ENCODE assay signal across 8 cellular contexts in genomic region chr15:48358229-48358641, GRCh38. TPM values are rescaled to one million over a fixed set of nuclear protein-coding genes. Genes with fewer than 3 reads are reported as not detected.
DNase-seq lines count a peak whose midpoint lies in the region; ATAC-seq, FAIRE-seq and TF ChIP-seq lines count a peak whose summit lies in the region.

No MANE protein-coding gene starts in this region.

- H3K9me3 ChIP-seq in MM.1S (replicated peaks; ENCODE audit: insufficient read depth, low read length) (no peaks in the 10 kb centered on the region), GM12878 (replicated peaks; ENCODE audit: control insufficient read depth, insufficient read depth, low read length) (no peaks in the 10 kb centered on the region)
- H3K9me3 ChIP-seq in CD8-positive, alpha-beta memory T cell (ENCODE audit: low read length): no peaks in the 10 kb centered on the region

- CTCF ChIA-PET in GM12878 (lab: Yijun Ruan, JAX): interaction anchor here (0.7 to 10.2 kb wide), 48 partner anchors 11 to 1787 kb away, joined by 3 to 123 read pairs (median 4); partner anchors contain the start of genes CEP152, DUT, EID1 and FGF7
- CTCF ChIA-PET in CD8-positive, alpha-beta memory T cell (lab: Charles Lee): interaction anchor here (1.3 kb wide), 1 partner anchor 73 kb away, joined by 3 read pairs; no protein-coding TSS in a partner anchor

- in situ Hi-C loops in GM12878 (cut with MboI): loop anchor here (10.0 to 25.0 kb wide), 2 partner anchors 804 to 1787 kb away; partner anchors contain the start of genes COPS2 and GALK2

- no peak for TF ChIP-seq EP300 in GM12878 (IDR thresholded peaks at IDR 0.05; ENCODE audit: borderline replicate concordance in 1 of 2, control insufficient read depth in 1 of 2, low read depth in 2 of 2, low read length in 2 of 2)

- peaks cover 4 to 11% (median 9%) of the 10 kb centered on the region in 3 donors for H3K4me1 Mint-ChIP-seq in CD8-positive, alpha-beta memory T cell

- ATAC-seq in GM12878 (peak; percentile 70), left lobe of liver (peak; percentile 69), HG02588 (IDR thresholded peaks at IDR 0.05; ENCODE audit: unreplicated experiment) (no peak)

- H3K27me3 ChIP-seq in MM.1S (replicated peaks; ENCODE audit: insufficient read depth, low read length) (no peaks in the 10 kb centered on the region), GM12878 (replicated peaks in 1 of 2; ENCODE audit: control insufficient read depth in 2 of 2, insufficient read depth in 2 of 2, low read length in 1 of 2) (no peaks in the 10 kb centered on the region)
- no peaks in the 10 kb centered on the region for H3K27me3 ChIP-seq in CD8-positive, alpha-beta memory T cell (ENCODE audit: insufficient read depth, low read length, poor library complexity, severe bottlenecking)

- no peaks in the 10 kb centered on the region for H3K36me3 Mint-ChIP-seq in CD8-positive, alpha-beta memory T cell

- H3K79me2 ChIP-seq in MM.1S (ENCODE audit: low read length) (no peaks in the 10 kb centered on the region), GM12878 (ENCODE audit: control insufficient read depth, insufficient read depth, low read length) (no peaks in the 10 kb centered on the region)

- H4K20me1 ChIP-seq in MM.1S (ENCODE audit: insufficient read depth, low read length): no peaks in the 10 kb centered on the region
- H4K20me1 ChIP-seq in GM12878 (ENCODE audit: control insufficient read depth, insufficient read depth): no peaks in the 10 kb centered on the region

- peak; percentile 78 for TF ChIP-seq RAD21 in GM12878 (IDR thresholded peaks at IDR 0.05; ENCODE audit: insufficient read depth, low read depth, low read length)

- intact Hi-C loops in GM12878 (cut with micrococcal nuclease; ENCODE audit: unreplicated experiment): loop anchor here (1.0 to 10.0 kb wide), 5 partner anchors 283 to 1067 kb away; partner anchors contain the start of genes COPS2 and FGF7

- H3K27me3 Mint-ChIP-seq in CD8-positive, alpha-beta memory T cell: peaks cover under 1 to 1% of the 10 kb centered on the region in 2 donors

- POLR2A ChIA-PET in GM12878 (lab: Charles Lee): interaction anchor here (0.8 to 1.6 kb wide), 2 partner anchors 442 to 520 kb away, joined by 3 to 5 read pairs; partner anchors contain the start of gene EID1
- POLR2A ChIA-PET in CD8-positive, alpha-beta memory T cell (lab: Charles Lee): no interaction called here

- H3K27ac Mint-ChIP-seq in CD8-positive, alpha-beta memory T cell: no peak overlapping the region

- no TSS peak for BruUV-seq in GM12878 (replicated peaks; lab: Mats Ljungman, UMichigan)

- H3K4me3 Mint-ChIP-seq in CD8-positive, alpha-beta memory T cell: peak overlapping the region in 1 of 7 donors; percentile 21

- H3K4me3 ChIP-seq in MM.1S (ENCODE audit: low read length) (no peak overlapping the region), GM12878 (peak overlapping the region; percentile 22)
- no peak overlapping the region for H3K4me3 ChIP-seq in CD8-positive, alpha-beta memory T cell (ENCODE audit: low read length)

- FAIRE-seq in GM12878 (lab: Jason Lieb, UNC): peak; percentile 92

- peak overlapping the region; percentile 1; the same call in 1 of the 2 replicates for H3K9ac ChIP-seq in MM.1S (ENCODE audit: low read length)
- H3K9ac ChIP-seq in GM12878 (ENCODE audit: control insufficient read depth, insufficient read depth, low read length): peak overlapping the region; percentile 21; the same call in 1 of the 2 replicates

- RAD21 ChIA-PET in GM12878 (lab: Charles Lee; ENCODE audit: unreplicated experiment): interaction anchor here (0.7 to 5.2 kb wide), 36 partner anchors 12 to 1065 kb away, joined by 3 to 50 read pairs (median 4); partner anchors contain the start of genes CEP152, FBN1 and FGF7

- SMC1A ChIA-PET in GM12878 (lab: Charles Lee; ENCODE audit: uncharacterized antibody, unreplicated experiment): interaction anchor here (0.6 to 5.0 kb wide), 46 partner anchors 8 to 1787 kb away, joined by 3 to 58 read pairs (median 4); partner anchors contain the start of genes EID1, FBN1 and FGF7

- TF ChIP-seq CTCF in GM12872 (IDR thresholded peaks at IDR 0.05; ENCODE audit: insufficient read depth, low read depth, low read length) (peak; percentile 54), MM.1S (IDR thresholded peaks at IDR 0.05; ENCODE audit: low read length) (peak; percentile 71), GM12878 (IDR thresholded peaks at IDR 0.05 in 2 of 3, conservative IDR thresholded peaks at IDR 0.05 in 1 of 3; ENCODE audit: control insufficient read depth in 2 of 3, extremely low read depth in 1 of 3, insufficient read depth in 1 of 3, low read depth in 3 of 3, low read length in 3 of 3) (peak; percentile 44 to 73 (median 64); a peak in 5 of 6 replicates)

- H2AFZ ChIP-seq in MM.1S (ENCODE audit: low read length): peak overlapping the region; percentile 48; the same call in 1 of the 2 replicates
- H2AFZ ChIP-seq in GM12878 (ENCODE audit: control insufficient read depth, low read depth, low read length): peak overlapping the region; percentile 79

- no peak overlapping the region for H3K27ac ChIP-seq in MM.1S (ENCODE audit: low read length)
- peak overlapping the region; percentile 53 for H3K27ac ChIP-seq in GM12878 (ENCODE audit: control insufficient read depth, insufficient read depth)
- no peak overlapping the region for H3K27ac ChIP-seq in CD8-positive, alpha-beta memory T cell (ENCODE audit: low read depth, low read length)

- no peaks in the 10 kb centered on the region for H3K9me3 Mint-ChIP-seq in CD8-positive, alpha-beta memory T cell

- no peaks in the 10 kb centered on the region for H3K9me2 ChIP-seq in MM.1S (replicated peaks; ENCODE audit: insufficient read depth, low read length)

- H3K4me1 ChIP-seq in MM.1S (ENCODE audit: low read length) (peaks cover 7% of the 10 kb centered on the region), GM12878 (ENCODE audit: control insufficient read depth, insufficient read depth, low read length) (peaks cover 10% of the 10 kb centered on the region)
- no peaks in the 10 kb centered on the region for H3K4me1 ChIP-seq in CD8-positive, alpha-beta memory T cell (ENCODE audit: insufficient read depth, low read length)

- no peaks in the 10 kb centered on the region for H3K36me3 ChIP-seq in MM.1S (replicated peaks; ENCODE audit: insufficient read depth, low read length)
- no peaks in the 10 kb centered on the region for H3K36me3 ChIP-seq in GM12878 (ENCODE audit: control insufficient read depth in 2 of 2, insufficient read depth in 2 of 2, low read length in 1 of 2)
- no peaks in the 10 kb centered on the region for H3K36me3 ChIP-seq in CD8-positive, alpha-beta memory T cell (ENCODE audit: insufficient read depth, low read length)

- TF ChIP-seq POLR2A in GM12878 (IDR thresholded peaks at IDR 0.05; ENCODE audit: low read depth, low read length): no peak

- H3F3A ChIP-seq in MM.1S (ENCODE audit: insufficient read depth, low read length): peaks cover 11% of the 10 kb centered on the region; the same call in 1 of the 2 replicates

- DNase-seq in MM.1S: peak; percentile 53
- no peak for DNase-seq in GM12878 (ENCODE audit: low read depth, low spot score)
- DNase-seq in left lobe of liver (ENCODE audit: low spot score): no peak
- no peak for DNase-seq in CD8-positive, alpha-beta memory T cell
- no peak for DNase-seq in NCI-H2081 treated with DMSO at 0.1 percent for 48 hours (lab: John Stamatoyannopoulos, UW)
- DNase-seq in activated T-cell treated with anti-CD3 and anti-CD28 coated beads, Interleukin-2, amount 50 U/mL, for 1 hour: no peak

- peak overlapping the region; percentile 37; the same call in 1 of the 2 replicates for H3K4me2 ChIP-seq in MM.1S (ENCODE audit: low read depth, low read length)
- peak overlapping the region; percentile 81 for H3K4me2 ChIP-seq in GM12878 (ENCODE audit: control insufficient read depth, insufficient read depth)

TF ChIP-seq in GM12878, 131 proteins besides CTCF, POLR2A, EP300 and RAD21 (continues in another document):
- TF ChIP-seq E2F4 (IDR thresholded peaks at IDR 0.05; ENCODE audit: low read depth, low read length) (no peak), ZNF384 (IDR thresholded peaks at IDR 0.05; ENCODE audit: borderline replicate concordance, low read depth, low read length) (peak; percentile 40; the same call in 1 of the 2 replicates), SMARCA5 (IDR thresholded peaks at IDR 0.05) (no peak), ZNF274 (IDR thresholded peaks at IDR 0.05; ENCODE audit: insufficient read depth, insufficient read length) (no peak)

RNA-seq across cellular contexts. Expression of gene DUT, which starts 27.0 kb away (rescaled TPM):
- total RNA-seq in GM12878 (2013; cell fraction: nucleolus; rRNA removed): 38.2 and 45.6 TPM in 2 replicates
- 147 and 152 TPM in 2 replicates for total RNA-seq in GM12878 (2014; rRNA removed)
- total RNA-seq in GM12878 (2014; rRNA removed; fragmentation: Illumina TruSeq; extraction: Trizol): 96.8 and 108 TPM in 2 replicates
- 272 and 292 TPM in 2 replicates for total RNA-seq in GM12878 (2021)
- polyA plus RNA-seq in GM12878 (2011; ENCODE audit: low read depth): 47.6 TPM
- polyA plus RNA-seq in GM12878 (2011; rRNA removed): 147 and 250 TPM in 2 replicates
- 82.4 and 152 TPM in 2 replicates for polyA plus RNA-seq in GM12878 (2011; cell fraction: cytosol; rRNA removed)
- polyA plus RNA-seq in GM12878 (2011; cell fraction: nucleus; rRNA removed): 105 and 132 TPM in 2 replicates
- polyA plus RNA-seq in GM12878 (2012): 102 and 137 TPM in 2 replicates
- polyA plus RNA-seq in GM12878 (2014; fragmentation: Illumina TruSeq; extraction: Trizol): 142 and 146 TPM in 2 replicates
- polyA plus RNA-seq in GM12878 (2014; fragmentation: Nextera tagmentation; extraction: Ambion mirVana): 10 to 100 TPM; 20.1 to 88.1 TPM
- 159 and 161 TPM in 2 replicates for polyA plus RNA-seq in GM12878 (2014; rRNA removed)
- 100 to 1,000 TPM; 449 to 452 TPM for polyA plus RNA-seq in GM12878 (2016; fragmentation: Nextera tagmentation; extraction: Ambion mirVana)
- 10.9 and 17.7 TPM in 2 replicates for polyA minus RNA-seq in GM12878 (2011; rRNA and poly(A)+ RNA removed)
- polyA minus RNA-seq in GM12878 (2011; cell fraction: cytosol; rRNA and poly(A)+ RNA removed): 38.2 and 48.6 TPM in 2 replicates
- polyA minus RNA-seq in GM12878 (2011; cell fraction: nucleus; rRNA and poly(A)+ RNA removed): 31.1 and 42.7 TPM in 2 replicates
- 31.0 TPM for total RNA-seq in left lobe of liver
- 100 to 1,000 TPM; 397 to 413 TPM for total RNA-seq in CD8-positive, alpha-beta memory T cell
- polyA plus RNA-seq in CD8-positive, alpha-beta memory T cell: 136 TPM
